8 cellular contexts compared by ENCODE assay signal in the genomic region with DNA sequence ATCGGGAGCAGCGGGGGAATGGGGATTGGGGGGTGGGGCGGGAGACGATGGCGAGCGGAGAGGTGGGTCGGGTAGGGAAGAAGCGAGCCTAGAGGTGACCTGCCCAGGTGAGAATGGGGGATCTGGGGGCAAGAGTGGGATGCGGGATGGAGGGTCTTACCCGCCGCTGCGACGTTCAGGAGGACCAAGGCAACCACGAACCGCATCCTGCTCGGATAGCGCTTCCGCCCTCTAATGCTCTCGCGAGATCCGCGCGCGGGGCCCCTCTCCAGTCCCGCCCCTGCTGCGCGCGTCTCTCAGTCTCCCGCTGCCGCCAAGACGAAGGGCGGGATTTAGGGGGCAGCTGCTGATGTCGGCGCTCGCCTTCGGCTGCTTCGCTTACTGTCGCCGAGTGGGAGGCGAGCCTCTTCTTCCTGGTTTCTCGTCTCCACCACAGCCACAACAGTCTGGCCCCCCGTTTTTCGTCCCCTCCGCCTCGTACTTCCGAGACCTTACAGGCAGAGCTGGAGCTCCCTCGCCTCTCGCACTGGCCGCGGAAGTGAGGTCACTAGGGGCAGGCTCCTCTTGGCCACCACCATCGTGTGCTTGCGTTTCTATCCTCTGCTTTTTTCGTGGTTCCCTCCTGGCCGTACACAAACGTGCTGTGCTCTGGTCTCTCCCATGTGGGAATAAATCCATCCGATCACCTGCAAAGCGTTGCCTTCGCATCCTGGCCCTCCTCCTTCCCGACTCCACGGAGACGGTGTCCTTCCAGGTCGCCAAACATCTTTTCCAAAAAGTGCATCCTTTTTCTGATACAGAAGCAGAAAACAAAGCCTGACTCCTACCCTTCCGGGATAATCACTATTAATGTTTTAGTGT. TPM values are rescaled to one million over a fixed set of nuclear protein-coding genes. Genes with fewer than 3 reads are reported as not detected.
DNase-seq lines count a peak whose midpoint lies in the region; ATAC-seq and TF ChIP-seq lines count a peak whose summit lies in the region.

Gene TGOLN2 (minus strand): TSS at position 233 of the 861 bp plus-strand sequence. CDS start 27 bp downstream, at position 206.

- H3K27me3 ChIP-seq in spleen (replicated peaks in 1 of 7) = no peaks in the 10 kb centered on the region

- peaks cover 27 to 59% (median 46%) of the 10 kb centered on the region in 6 donors for H3K4me1 ChIP-seq in spleen

- ATAC-seq in GM19025 (IDR thresholded peaks at IDR 0.05; ENCODE audit: low read depth, unreplicated experiment) = peak; percentile 82
- ATAC-seq in HG03280 (IDR thresholded peaks at IDR 0.05; ENCODE audit: unreplicated experiment) = peak; percentile 82

- peaks cover 0 to 35% (median 19%) of the 10 kb centered on the region in 6 donors for H3K36me3 ChIP-seq in spleen

- intact Hi-C loops in spleen (cut with DNase I; ENCODE audit: low total_unique reads) = no loop called here

- H3K9me3 ChIP-seq in spleen = no peaks in the 10 kb centered on the region

- peak within 1 kb of the TSS; percentile 66 to 92 (median 77) for H3K4me3 ChIP-seq in spleen

- TF ChIP-seq CTCF in AG09319 (IDR thresholded peaks at IDR 0.05; ENCODE audit: low read depth, low read length) (peak; percentile 8; the same call in 1 of the 2 replicates), spleen (IDR thresholded peaks at IDR 0.05 in 8 of 11, conservative IDR thresholded peaks at IDR 0.05 in 3 of 11) (peak in 6 of 11 experiments; percentile 7 to 55 (median 28))

- DNase-seq in AG09319 (ENCODE audit: extremely low read depth, low read depth) = peak; percentile 76
- DNase-seq in NCI-H345 treated with DMSO at 0.1 percent for 48 hours (lab: John Stamatoyannopoulos, UW; ENCODE audit: unreplicated experiment) = peak; percentile 84
- peak; percentile 84 to 93 (median 88) for DNase-seq in activated CD4-positive, CD25-positive, alpha-beta regulatory T cell (lab: John Stamatoyannopoulos, UW)
- DNase-seq in caudate nucleus (lab: John Stamatoyannopoulos, UW) = peak in 60 of 61 donors; percentile 29 to 97 (median 85)
- peak; percentile 93 for DNase-seq in inferior parietal cortex (ENCODE audit: extremely low spot score)
- DNase-seq in spleen = peak; percentile 99

- 0 to 1% (median 0%) methylated on average over 60 to 63 of the region's 63 CpGs for WGBS in spleen, 5 donors

- peak; percentile 91 to 98 (median 95) for TF ChIP-seq POLR2A in spleen (IDR thresholded peaks at IDR 0.05)

- H3K27ac ChIP-seq in caudate nucleus (ENCODE audit: low read depth, low read length) (peak within 1 kb of the TSS; percentile 91), spleen (peak within 1 kb of the TSS; percentile 91 to 99 (median 98))

RNA-seq across cellular contexts. Expression of gene TGOLN2, which starts in this region (rescaled TPM):
- total RNA-seq in spleen = 100 to 1,000 TPM; 127 to 199 (median 156) TPM
- 10 to 100 TPM; 14.8 to 29.6 (median 16.9) TPM for polyA plus RNA-seq in spleen

Comparison
In these comparisons a context has a peak if more than half of its experiments do, and no peak if none do; other contexts are left out.
1. Peak in every context shown above with its lines: DNase-seq, ATAC-seq, H3K4me3 ChIP-seq and H3K27ac ChIP-seq.